In genomic region chr9:137333016-137333726, GRCh38 we compare ENCODE assay signal across 21 cellular contexts. TPM values are rescaled to one million over a fixed set of nuclear protein-coding genes. Genes with fewer than 3 reads are reported as not detected.
DNase-seq lines count a peak whose midpoint lies in the region; ATAC-seq and TF ChIP-seq lines count a peak whose summit lies in the region.
"Had no signal": no experiment of that assay in that cellular context is flagged by ENCODE, and none has a peak within 500 bp of the region (broad histone marks: within the 10 kb centered on the region; RNA-seq: fewer than 3 reads in every experiment).

No MANE protein-coding gene starts in this region.

- ATAC-seq in left colon, result peak; percentile 28
- peak; percentile 9 for ATAC-seq in upper lobe of right lung

- intact Hi-C loops in left colon (cut with DNase I, micrococcal nuclease) (no loop called here), upper lobe of right lung (cut with DNase I) (no loop called here)
- intact Hi-C loops in CD4-positive, alpha-beta memory T cell (cut with micrococcal nuclease), result no loop called here

- no peak overlapping the region for H3K4me3 Mint-ChIP-seq in H9
- H3K4me3 Mint-ChIP-seq in CD4-positive, alpha-beta memory T cell, result no peak overlapping the region
- H3K4me3 Mint-ChIP-seq: CD4-positive, alpha-beta T cell had no signal

- no peak overlapping the region for H2BK12ac ChIP-seq in H9 (ENCODE audit: insufficient read length, low read depth, low read length)

- peaks cover 13 to 76% of the 10 kb centered on the region in 2 experiments for H3K9me3 Mint-ChIP-seq in H9
- H3K9me3 Mint-ChIP-seq in CD4-positive, alpha-beta memory T cell, result peaks cover 0 to 15% (median 9%) of the 10 kb centered on the region in 8 donors

- no CpG with 5 or more reads among the region's 21 CpGs for WGBS in H9 (ENCODE audit: extremely low coverage, insufficient read length, low lambda C conversion rate)

- H3K4ac ChIP-seq in H9 (ENCODE audit: low read depth, low read length), result no peak overlapping the region

- no peaks in the 10 kb centered on the region for H3K23me2 ChIP-seq in H9 (ENCODE audit: insufficient read length, low read depth, low read length, poor library complexity, severe bottlenecking)

- no peak overlapping the region for H3K23ac ChIP-seq in H9 (ENCODE audit: insufficient read length, low read depth, low read length)

- H3K9me3 ChIP-seq in H9 (ENCODE audit: control insufficient read depth, low read depth, low read length) (no peaks in the 10 kb centered on the region), upper lobe of right lung (no peaks in the 10 kb centered on the region)
- no peaks in the 10 kb centered on the region for H3K9me3 ChIP-seq in CD4-positive, alpha-beta memory T cell (ENCODE audit: control insufficient read depth in 1 of 2, low read length in 2 of 2)

- CTCF ChIA-PET in CD4-positive, alpha-beta memory T cell (lab: Charles Lee; ENCODE audit: partially characterized antibody), result no interaction called here

- H4K8ac ChIP-seq in H9 (replicated peaks; ENCODE audit: insufficient read length, low read depth, low read length), result no peak overlapping the region

- no peak overlapping the region for H2BK120ac ChIP-seq in H9 (ENCODE audit: low read depth, low read length, poor library complexity, severe bottlenecking)

- H3K27ac ChIP-seq in H9 (ENCODE audit: insufficient read length, low read depth, low read length), result no peak overlapping the region
- H3K27ac ChIP-seq in upper lobe of right lung, result no peak overlapping the region
- H3K27ac ChIP-seq in CD4-positive, alpha-beta memory T cell (ENCODE audit: low read depth, low read length), result no peak overlapping the region

- H2BK15ac ChIP-seq in H9 (ENCODE audit: low read depth, low read length), result no peak overlapping the region

- H3K4me1 ChIP-seq in H9 (ENCODE audit: insufficient read depth, low read length) (no peaks in the 10 kb centered on the region), upper lobe of right lung (no peaks in the 10 kb centered on the region)
- H3K4me1 ChIP-seq in CD4-positive, alpha-beta memory T cell (ENCODE audit: insufficient read depth, low read length), result no peaks in the 10 kb centered on the region
- H3K4me1 ChIP-seq: Caco-2 had no signal

- H3K79me1 ChIP-seq in H9 (ENCODE audit: insufficient read depth, low read depth, low read length, poor library complexity, severe bottlenecking), result no peaks in the 10 kb centered on the region

- H3K4me2 ChIP-seq in H9 (ENCODE audit: insufficient read depth, insufficient read length, low read length), result no peak overlapping the region
- H3K4me2 ChIP-seq: SK-N-SH had no signal

- no peak overlapping the region for H3K18ac ChIP-seq in H9 (ENCODE audit: insufficient read length, low read depth, low read length)

- no peaks in the 10 kb centered on the region for H3K36me3 ChIP-seq in upper lobe of right lung
- no peaks in the 10 kb centered on the region for H3K36me3 ChIP-seq in CD4-positive, alpha-beta memory T cell (ENCODE audit: insufficient read depth, low read length)

- POLR2A ChIA-PET in CD4-positive, alpha-beta memory T cell (lab: Charles Lee; ENCODE audit: partially characterized antibody), result no interaction called here

- no peak overlapping the region for H4K91ac ChIP-seq in H9 (ENCODE audit: insufficient read length, low read depth, low read length)

- peaks cover 1 to 3% (median 2%) of the 10 kb centered on the region in 3 experiments; a peak in 4 of 7 replicates for H3K36me3 Mint-ChIP-seq in H9 (ENCODE audit: insufficient read depth in 1 of 3, low read depth in 3 of 3)
- peaks cover 0 to 11% of the 10 kb centered on the region in 2 donors for H3K36me3 Mint-ChIP-seq in CD4-positive, alpha-beta memory T cell

- no peaks in the 10 kb centered on the region for H4K20me1 ChIP-seq in H9 (ENCODE audit: control insufficient read depth, insufficient read depth, insufficient read length)

- DNase-seq in H9, result peak; percentile 26
- peak; percentile 26 for DNase-seq in amniotic epithelial cell (ENCODE audit: low read depth)
- no peak for DNase-seq in left colon
- DNase-seq in upper lobe of right lung, result no peak
- no peak for DNase-seq in GM20000 (ENCODE audit: low spot score)
- DNase-seq in CD4-positive, alpha-beta memory T cell, result no peak
- no peak for DNase-seq in SKM-1 (lab: John Stamatoyannopoulos, UW; ENCODE audit: unreplicated experiment)
- DNase-seq: Caco-2; CD4-positive, alpha-beta T cell; DMS 273 treated with DMSO at 0.1 percent for 48 hours; DND-41; H7; KBM-7; NCI-H1105; NCI-H146; NCI-H2029; NCI-H226; NCI-H510A treated with DMSO at 0.1 percent for 48 hours; NCI-H748 treated with DMSO at 0.1 percent for 48 hours; SIG-M5; SK-N-SH had no signal

- H3K9ac ChIP-seq in H9 (ENCODE audit: extremely low read depth, insufficient read length, low read length), result no peak overlapping the region
- H3K9ac ChIP-seq: SK-N-SH had no signal

- H3K4me1 Mint-ChIP-seq in H9, result peaks cover 0 to 5% of the 10 kb centered on the region in 2 experiments; a peak in 2 of 4 replicates
- H3K4me1 Mint-ChIP-seq in CD4-positive, alpha-beta memory T cell, result no peaks in the 10 kb centered on the region

- no peak overlapping the region for H2BK20ac ChIP-seq in H9 (ENCODE audit: low read depth, low read length, poor library complexity, severe bottlenecking)

- no peak overlapping the region for H3K4me3 ChIP-seq in upper lobe of right lung
- H3K4me3 ChIP-seq in CD4-positive, alpha-beta memory T cell (ENCODE audit: low read length in 2 of 2), result no peak overlapping the region

- H3K27me3 Mint-ChIP-seq in H9 (ENCODE audit: low read depth), result peaks cover 8% of the 10 kb centered on the region
- peaks cover 1% of the 10 kb centered on the region in 2 donors for H3K27me3 Mint-ChIP-seq in CD4-positive, alpha-beta memory T cell

- TF ChIP-seq CTCF in H9 (conservative IDR thresholded peaks at IDR 0.05) (no peak), upper lobe of right lung (IDR thresholded peaks at IDR 0.05) (no peak), GM20000 (IDR thresholded peaks at IDR 0.05; ENCODE audit: extremely low read depth, missing control alignments) (no peak)

- H3K27me3 ChIP-seq in H9 (ENCODE audit: insufficient read depth, low read length), result no peaks in the 10 kb centered on the region
- H3K27me3 ChIP-seq in upper lobe of right lung, result no peaks in the 10 kb centered on the region
- no peaks in the 10 kb centered on the region for H3K27me3 ChIP-seq in CD4-positive, alpha-beta memory T cell (ENCODE audit: insufficient read depth, low read length)

- no peak overlapping the region for H2AK5ac ChIP-seq in H9 (ENCODE audit: insufficient read length, low read length)

- H4K5ac ChIP-seq in H9 (ENCODE audit: insufficient read length, low read depth, low read length), result no peak overlapping the region

- H3K27ac Mint-ChIP-seq in H9, result no peak overlapping the region
- H3K27ac Mint-ChIP-seq in CD4-positive, alpha-beta memory T cell, result no peak overlapping the region
- H3K27ac Mint-ChIP-seq: CD4-positive, alpha-beta T cell had no signal

- H2BK5ac ChIP-seq in H9 (ENCODE audit: insufficient read length, low read length), result no peak overlapping the region

- no peak overlapping the region for H3K14ac ChIP-seq in H9 (ENCODE audit: insufficient read depth, low read length)

- no peak overlapping the region for H3K56ac ChIP-seq in H9 (ENCODE audit: insufficient read length, low read depth, low read length)

- H3K79me2 ChIP-seq in H9 (ENCODE audit: insufficient read depth, low read length), result no peaks in the 10 kb centered on the region

- no peak overlapping the region for H2AFZ ChIP-seq in H9 (ENCODE audit: low read length)

- H3T11ph ChIP-seq in H9 (ENCODE audit: low read length), result no peak overlapping the region

RNA-seq across cellular contexts. Expression of gene NRARP, which starts 31.1 kb away (rescaled TPM):
- total RNA-seq in H9 (2021), result 22.8 and 23.8 TPM in 2 replicates
- 100 to 1,000 TPM; 163 to 181 TPM for total RNA-seq in left colon
- total RNA-seq in upper lobe of right lung, result 21.5 TPM
- total RNA-seq in CD4-positive, alpha-beta memory T cell, result under 1 TPM; 0.25 to 0.29 TPM
- polyA plus RNA-seq in CD4-positive, alpha-beta memory T cell, result not detected

RNA-seq across cellular contexts. Expression of gene TOR4A, which starts 55.6 kb away (rescaled TPM):
- total RNA-seq in H9 (2021) (5.9 and 6.2 TPM in 2 replicates), left colon (10 to 100 TPM; 59.3 to 60.8 TPM), upper lobe of right lung (27.4 TPM)
- total RNA-seq in CD4-positive, alpha-beta memory T cell, result 1 to 10 TPM; 2.1 TPM
- under 1 TPM; 0.46 to 0.78 TPM for polyA plus RNA-seq in CD4-positive, alpha-beta memory T cell

Comparison
In these comparisons a context has a peak if more than half of its experiments do, and no peak if none do; other contexts are left out.
1. DNase-seq: peak in H9 (single experiment) and amniotic epithelial cell (single experiment); none in left colon (0 of 2), upper lobe of right lung (single experiment), GM20000 (single experiment), CD4-positive, alpha-beta memory T cell (0 of 5) and SKM-1 (single experiment).
2. RNA of gene NRARP, which starts 31.1 kb away (total RNA-seq): 163 to 181 TPM in left colon, 22.8 to 23.8 TPM in H9 and 21.5 TPM in upper lobe of right lung (single experiment); 0.25 to 0.29 TPM in CD4-positive, alpha-beta memory T cell; every median in the first group is over 10 times any median in the second.